8 cellular contexts compared by ENCODE assay signal in genomic region chr4:139167774-139168444, GRCh38. TPM values are rescaled to one million over a fixed set of nuclear protein-coding genes. Genes with fewer than 3 reads are reported as not detected.
DNase-seq lines count a peak whose midpoint lies in the region; FAIRE-seq and TF ChIP-seq lines count a peak whose summit lies in the region.

No MANE protein-coding gene starts in this region.

- intact Hi-C loops in Calu3 (cut with micrococcal nuclease; ENCODE audit: unreplicated experiment): loop anchor here (2.0 to 5.0 kb wide), 2 partner anchors 69 to 136 kb away; no protein-coding TSS in a partner anchor
- intact Hi-C loops in activated naive CD4-positive, alpha-beta T cell treated with anti-CD3 and anti-CD28 coated beads for 36 hours (cut with micrococcal nuclease): no loop called here

- H3K27ac ChIP-seq in WERI-Rb-1: no peak overlapping the region

- no peak overlapping the region for H3K27ac Mint-ChIP-seq in Calu3 (ENCODE audit: unreplicated experiment)
- H3K27ac Mint-ChIP-seq in activated naive CD4-positive, alpha-beta T cell treated with anti-CD3 and anti-CD28 coated beads for 36 hours: no peak overlapping the region

- no peaks in the 10 kb centered on the region for H3K36me3 ChIP-seq in WERI-Rb-1

- H3K27me3 ChIP-seq in WERI-Rb-1 (ENCODE audit: insufficient read depth, low read depth, severe bottlenecking): no peaks in the 10 kb centered on the region

- FAIRE-seq in urothelium cell line (lab: Jason Lieb, UNC): no peak

- no peaks in the 10 kb centered on the region for H3K9me3 ChIP-seq in WERI-Rb-1 (ENCODE audit: severe bottlenecking)

- no TSS peak for BruUV-seq in Calu3 (replicated peaks; lab: Mats Ljungman, UMichigan)

- H3K9me3 Mint-ChIP-seq in Calu3 (ENCODE audit: low read depth, unreplicated experiment): no peaks in the 10 kb centered on the region
- no peaks in the 10 kb centered on the region for H3K9me3 Mint-ChIP-seq in activated naive CD4-positive, alpha-beta T cell treated with anti-CD3 and anti-CD28 coated beads for 36 hours

- H3K36me3 Mint-ChIP-seq in Calu3 (ENCODE audit: insufficient read depth, unreplicated experiment): no peaks in the 10 kb centered on the region
- H3K36me3 Mint-ChIP-seq in activated naive CD4-positive, alpha-beta T cell treated with anti-CD3 and anti-CD28 coated beads for 36 hours (ENCODE audit: low read depth): no peaks in the 10 kb centered on the region

- TF ChIP-seq CTCF in Calu3 (IDR thresholded peaks at IDR 0.05; ENCODE audit: unreplicated experiment) (peak; percentile 29), WERI-Rb-1 (IDR thresholded peaks at IDR 0.05; ENCODE audit: low read depth, low read length) (peak; percentile 38; the same call in 1 of the 2 replicates)

- no peaks in the 10 kb centered on the region for H3K27me3 Mint-ChIP-seq in Calu3 (ENCODE audit: unreplicated experiment)
- H3K27me3 Mint-ChIP-seq in activated naive CD4-positive, alpha-beta T cell treated with anti-CD3 and anti-CD28 coated beads for 36 hours (ENCODE audit: low read depth): no peaks in the 10 kb centered on the region

- DNase-seq in Calu3 (peak; percentile 9), HT-29 (ENCODE audit: low spot score) (peak; percentile 75), WERI-Rb-1 (no peak), hepatic stellate cell (ENCODE audit: low spot score) (peak; percentile 52), urothelium cell line (ENCODE audit: low spot score) (peak; percentile 8), NCI-H146 (lab: John Stamatoyannopoulos, UW) (no peak)
- DNase-seq in activated naive CD4-positive, alpha-beta T cell treated with anti-CD3 and anti-CD28 coated beads for 36 hours: no peak
- no peak for DNase-seq in stimulated activated CD4-positive, alpha-beta T cell treated with anti-CD3 and anti-CD28 coated beads, Interleukin-12 subunit alpha, Interleukin-12 subunit beta, amount 100 ng/mL, for 4 hours

- CTCF ChIA-PET in Calu3 (lab: Charles Lee): interaction anchor here (0.6 to 0.9 kb wide), 2 partner anchors 13 to 66 kb away, joined by 3 to 4 read pairs; no protein-coding TSS in a partner anchor
- CTCF ChIA-PET in activated naive CD4-positive, alpha-beta T cell treated with anti-CD3 and anti-CD28 coated beads for 36 hours (lab: Charles Lee): interaction anchor here (0.7 to 1.3 kb wide), 2 partner anchors 60 to 68 kb away, joined by 3 read pairs; no protein-coding TSS in a partner anchor

- no peak overlapping the region for H3K4me3 Mint-ChIP-seq in Calu3 (ENCODE audit: low read depth, unreplicated experiment)
- H3K4me3 Mint-ChIP-seq in activated naive CD4-positive, alpha-beta T cell treated with anti-CD3 and anti-CD28 coated beads for 36 hours: no peak overlapping the region

- H3K4me1 Mint-ChIP-seq in Calu3 (ENCODE audit: low read depth, unreplicated experiment): peaks cover 7% of the 10 kb centered on the region
- peaks cover 14% of the 10 kb centered on the region for H3K4me1 Mint-ChIP-seq in activated naive CD4-positive, alpha-beta T cell treated with anti-CD3 and anti-CD28 coated beads for 36 hours (ENCODE audit: low read depth)

- H3K4me3 ChIP-seq in WERI-Rb-1 (ENCODE audit: low read depth, low read length): no peak overlapping the region

RNA-seq across cellular contexts. Expression of gene ELF2, which starts 9.1 kb away (rescaled TPM):
- 25.2 and 27.8 TPM in 2 replicates for total RNA-seq in Calu3 (2022)
- 18.6 and 20.6 TPM in 2 replicates for total RNA-seq in HT-29 (2014; rRNA removed; shearing (Covaris generic))
- 10 to 100 TPM; 25.1 to 25.6 TPM for total RNA-seq in activated naive CD4-positive, alpha-beta T cell treated with anti-CD3 and anti-CD28 coated beads for 36 hours

Comparison
In these comparisons a context has a peak if more than half of its experiments do, and no peak if none do; other contexts are left out.
1. DNase-seq: peak in Calu3 (single experiment), HT-29 (single experiment), hepatic stellate cell (single experiment) and urothelium cell line (single experiment); none in WERI-Rb-1 (single experiment), NCI-H146 (single experiment), activated naive CD4-positive, alpha-beta T cell treated with anti-CD3 and anti-CD28 coated beads for 36 hours (single experiment) and stimulated activated CD4-positive, alpha-beta T cell treated with anti-CD3 and anti-CD28 coated beads, Interleukin-12 subunit alpha, Interleukin-12 subunit beta, amount 100 ng/mL, for 4 hours (single experiment).